In the genomic region with DNA sequence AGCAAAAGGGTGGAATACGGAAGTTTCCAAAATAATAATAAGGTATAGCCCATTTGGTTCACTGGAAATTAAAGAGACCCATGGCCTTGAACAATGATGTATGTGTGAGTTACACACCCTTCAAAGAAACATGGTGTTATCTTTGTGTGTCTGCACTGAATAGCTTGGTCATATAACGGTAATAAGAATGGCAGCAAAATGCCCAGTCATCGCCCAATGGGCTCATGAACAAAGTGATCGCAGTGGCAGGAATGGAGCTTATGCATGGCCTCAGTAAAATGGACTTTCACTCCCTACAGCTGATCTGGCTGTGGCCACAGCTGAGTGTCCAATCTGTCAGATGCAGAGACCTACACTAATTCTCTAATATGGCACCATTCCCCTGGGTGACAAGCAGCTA, we compare ENCODE assay signal across 30 cellular contexts.
"Had no signal": no experiment of that assay in that cellular context is flagged by ENCODE, and none has a peak within 500 bp of the region (broad histone marks: within the 10 kb centered on the region; RNA-seq: fewer than 3 reads in every experiment).

No MANE protein-coding gene starts in this region.

- DNase-seq: naive thymus-derived CD8-positive, alpha-beta T cell; nephron progenitor cell; nucleus accumbens; ovary; posterior cingulate gyrus; psoas muscle; right cardiac atrium; spleen; stimulated activated CD4-positive, alpha-beta T cell treated with anti-CD3 and anti-CD28 coated beads, Interleukin-12 subunit alpha, Interleukin-12 subunit beta, amount 100 ng/mL, for 4 hours; stimulated activated CD4-positive, alpha-beta T cell treated with anti-CD3 and anti-CD28 coated beads, Interleukin-1b, Interleukin-23, amount 100 ng/mL, for 48 hours; stimulated activated CD4-positive, alpha-beta T cell treated with anti-CD3 and anti-CD28 coated beads, Interleukin-4, amount 100 ng/mL, for 1 hour; stimulated activated CD4-positive, alpha-beta T cell treated with anti-CD3 and anti-CD28 coated beads, Interleukin-4, amount 100 ng/mL, for 4 hours; stimulated activated CD8-positive, alpha-beta memory T cell treated with anti-CD3 and anti-CD28 coated beads, Interleukin-4, amount 100 ng/mL, for 48 hours; stimulated activated naive CD4-positive, alpha-beta T cell; stimulated activated naive CD8-positive, alpha-beta T cell treated with anti-CD3 and anti-CD28 coated beads, Interleukin-15, amount 100 ng/mL, for 72 hours; stimulated activated naive CD8-positive, alpha-beta T cell treated with anti-CD3 and anti-CD28 coated beads, Interleukin-15, Interleukin-2, amounts not matched to agents 100 U/mL and 50 U/mL, for 24 hours; substantia nigra; testis; tibial artery; transverse colon; upper lobe of right lung had no signal

- H3K27ac ChIP-seq: neutrophil, ovary, parathyroid adenoma, psoas muscle, skin epidermis, spleen, suprapubic skin, testis, tibial artery, transverse colon, upper lobe of right lung, vagina had no signal

- H3K9me3 ChIP-seq: neutrophil, ovary, psoas muscle, spleen, suprapubic skin, testis, tibial artery, transverse colon, upper lobe of right lung, vagina had no signal

- H2AFZ ChIP-seq: parathyroid adenoma had no signal

- H3K27me3 ChIP-seq: neutrophil, ovary, spleen, testis, tibial artery, transverse colon, upper lobe of right lung, vagina had no signal

- ATAC-seq: naive thymus-derived CD8-positive, alpha-beta T cell; natural killer cell treated with Interleukin-12 subunit alpha and Interleukin-12 subunit beta and Interleukin-15 and Interleukin-18, amount 100 ng/mL, for 72 hours; psoas muscle; right cardiac atrium; sciatic nerve; stimulated activated memory B cell treated with anti-CD40 and anti-IgM and Interleukin-4, amounts not matched to agents 10 μg/mL and 1 μg/mL and 100 μg/mL, for 72 hours; stimulated activated naive CD8-positive, alpha-beta T cell treated with anti-CD3 and anti-CD28 coated beads, Interleukin-15, amount 100 ng/mL, for 72 hours; stimulated activated naive CD8-positive, alpha-beta T cell treated with anti-CD3 and anti-CD28 coated beads, Interleukin-15, Interleukin-2, amounts not matched to agents 100 U/mL and 50 U/mL, for 24 hours; upper lobe of right lung had no signal

- H3K9ac ChIP-seq: parathyroid adenoma had no signal

- H3K36me3 ChIP-seq: neutrophil, ovary, spleen, suprapubic skin, tibial artery, transverse colon, upper lobe of right lung, vagina had no signal

- H3K4me3 ChIP-seq: ovary, psoas muscle, skin epidermis, smooth muscle cell, spleen, suprapubic skin, testis, tibial artery, transverse colon, upper lobe of right lung, vagina had no signal

- H3K4me2 ChIP-seq: smooth muscle cell had no signal

- H3K79me2 ChIP-seq: parathyroid adenoma had no signal

- H3K4me1 ChIP-seq: parathyroid adenoma, psoas muscle, suprapubic skin, testis, tibial artery, transverse colon, upper lobe of right lung, vagina had no signal
